In genomic region chr9:104836767-104837166, GRCh38 we compare ENCODE assay signal across 16 cellular contexts.
DNase-seq lines count a peak whose midpoint lies in the region; ATAC-seq, FAIRE-seq and TF ChIP-seq lines count a peak whose summit lies in the region.
"Had no signal": no experiment of that assay in that cellular context is flagged by ENCODE, and none has a peak within 500 bp of the region (broad histone marks: within the 10 kb centered on the region; RNA-seq: fewer than 3 reads in every experiment).

No MANE protein-coding gene starts in this region.

- H3K4me1 ChIP-seq in psoas muscle, result no peaks in the 10 kb centered on the region
- H3K4me1 ChIP-seq: BE2C had no signal

- 84 to 91% (median 84%) methylated on average over 4 of the region's 4 CpGs for WGBS in psoas muscle, 3 donors

- peak; percentile 21 for ATAC-seq in HG03135 (IDR thresholded peaks at IDR 0.05; ENCODE audit: unreplicated experiment)
- peak; percentile 20 for ATAC-seq in left ventricle myocardium superior
- no peak for ATAC-seq in psoas muscle
- ATAC-seq in HG02623 (IDR thresholded peaks at IDR 0.05; ENCODE audit: unreplicated experiment), result no peak
- ATAC-seq: CD8-positive, alpha-beta T cell had no signal

- no peaks in the 10 kb centered on the region for H3K27me3 ChIP-seq in psoas muscle (ENCODE audit: insufficient read depth in 3 of 3, low read length in 2 of 3)
- H3K27me3 ChIP-seq: BE2C had no signal

- H3K36me3 ChIP-seq in KOPT-K1 (ENCODE audit: insufficient read depth, low read length), result no peaks in the 10 kb centered on the region
- H3K36me3 ChIP-seq in psoas muscle (ENCODE audit: insufficient read depth in 1 of 2, low read depth in 1 of 2), result peaks cover 14 to 97% of the 10 kb centered on the region in 2 donors
- H3K36me3 ChIP-seq: BE2C had no signal

- H3K4me3 ChIP-seq in psoas muscle, result no peak overlapping the region

- FAIRE-seq in frontal cortex (lab: Jason Lieb, UNC), result no peak
- FAIRE-seq: D721Med, G401.6, GM12892, H1 had no signal

- intact Hi-C loops in left ventricle myocardium superior (cut with micrococcal nuclease) (no loop called here), psoas muscle (cut with DNase I) (loop anchor here in 1 of 2 donors (10.0 kb wide), 1 partner anchor 52 kb away; no protein-coding TSS in a partner anchor)

- H3K9me3 ChIP-seq in KOPT-K1 (ENCODE audit: insufficient read depth, low read length, poor library complexity, severe bottlenecking) (no peaks in the 10 kb centered on the region), psoas muscle (no peaks in the 10 kb centered on the region)
- H3K9me3 ChIP-seq: BE2C had no signal

- DNase-seq in left ventricle myocardium superior, result no peak
- no peak for DNase-seq in psoas muscle
- DNase-seq in frontal cortex (ENCODE audit: low spot score in 2 of 2), result no peak
- no peak for DNase-seq in hypothalamus (lab: John Stamatoyannopoulos, UW)
- no peak for DNase-seq in GF-D8 (lab: John Stamatoyannopoulos, UW)
- DNase-seq: BE2C; CD8-positive, alpha-beta T cell; OCI-M1; RPMI8226 had no signal

- H3K27ac ChIP-seq in KOPT-K1 (ENCODE audit: low read depth, low read length, poor library complexity, severe bottlenecking), result peak overlapping the region; percentile 44
- H3K27ac ChIP-seq in psoas muscle, result peak overlapping the region; percentile 47

- no peak for TF ChIP-seq CTCF in psoas muscle (IDR thresholded peaks at IDR 0.05)

Comparison
In these comparisons a context has a peak if more than half of its experiments do, and no peak if none do; other contexts are left out.
1. ATAC-seq: peak in HG03135 (single experiment) and left ventricle myocardium superior (single experiment); none in psoas muscle (0 of 4) and HG02623 (single experiment).